Comparison of ENCODE assay signal across 14 cellular contexts in the genomic region with DNA sequence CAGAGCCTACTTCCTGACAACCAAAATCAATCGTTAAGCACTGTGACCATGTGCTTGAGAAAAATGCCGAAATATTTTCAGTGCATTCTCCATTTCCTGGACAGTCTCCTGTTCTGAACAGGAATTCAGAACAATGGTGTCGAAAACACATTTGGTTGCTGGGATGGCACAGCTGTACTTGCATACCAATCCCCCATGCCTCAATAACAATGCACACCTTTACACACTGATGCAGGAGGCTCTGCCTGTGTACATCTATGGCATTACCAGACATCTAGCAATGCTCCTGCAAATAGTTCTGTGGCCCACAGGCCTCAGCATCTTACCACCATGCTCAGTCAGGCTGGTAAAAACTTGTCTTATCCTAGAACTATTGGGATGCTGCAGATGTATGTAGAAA.
"Had no signal": no experiment of that assay in that cellular context is flagged by ENCODE, and none has a peak within 500 bp of the region (broad histone marks: within the 10 kb centered on the region; RNA-seq: fewer than 3 reads in every experiment).

No MANE protein-coding gene starts in this region.

- ATAC-seq: activated CD8-positive, alpha-beta T cell treated with anti-CD3 and anti-CD28 coated beads, Interleukin-2, amount 10 ng/mL, durations not matched to agents 7 days and 5 days; heart left ventricle; left lobe of liver; lower lobe of right lung had no signal

- DNase-seq: activated CD4-positive, alpha-beta T cell treated with anti-CD3 and anti-CD28 coated beads, Interleukin-2, amount 50 U/mL, for 1 hour; activated CD8-positive, alpha-beta T cell treated with anti-CD3 and anti-CD28 coated beads, Interleukin-2, amount 10 ng/mL, durations not matched to agents 7 days and 5 days; activated naive CD4-positive, alpha-beta T cell; endodermal cell; heart left ventricle; lower lobe of right lung; naive B cell; SK-N-SH; stimulated activated CD4-positive, alpha-beta T cell treated with anti-CD3 and anti-CD28 coated beads, Interleukin-2, amount 100 ng/mL, for 48 hours; stimulated activated CD8-positive, alpha-beta memory T cell treated with anti-CD3 and anti-CD28 coated beads, Interleukin-4, amount 100 ng/mL, for 48 hours; stimulated activated naive CD4-positive, alpha-beta T cell treated with Interleukin-2 at 50 U/mL for 16 hours; tibial artery had no signal

- H3K27me3 Mint-ChIP-seq: naive B cell had no signal

- H3K9me3 Mint-ChIP-seq: activated T-helper 2 cell treated with anti-CD3 and anti-CD28 coated beads, Interferon-gamma antibody, Interleukin-2, Interleukin-4, amounts not matched to agents 10 μg/mL and 5 μg/mL and 100 μg/mL, durations not matched to agents 14 hours and 24 hours and 36 hours; endodermal cell; naive B cell had no signal

- H3K27ac Mint-ChIP-seq: activated CD8-positive, alpha-beta T cell treated with anti-CD3 and anti-CD28 coated beads, Interleukin-2, amount 10 ng/mL, durations not matched to agents 7 days and 5 days had no signal

- H3K4me3 Mint-ChIP-seq: activated CD8-positive, alpha-beta T cell treated with anti-CD3 and anti-CD28 coated beads, Interleukin-2, amount 10 ng/mL, durations not matched to agents 7 days and 5 days; endodermal cell had no signal
